In the genomic region with DNA sequence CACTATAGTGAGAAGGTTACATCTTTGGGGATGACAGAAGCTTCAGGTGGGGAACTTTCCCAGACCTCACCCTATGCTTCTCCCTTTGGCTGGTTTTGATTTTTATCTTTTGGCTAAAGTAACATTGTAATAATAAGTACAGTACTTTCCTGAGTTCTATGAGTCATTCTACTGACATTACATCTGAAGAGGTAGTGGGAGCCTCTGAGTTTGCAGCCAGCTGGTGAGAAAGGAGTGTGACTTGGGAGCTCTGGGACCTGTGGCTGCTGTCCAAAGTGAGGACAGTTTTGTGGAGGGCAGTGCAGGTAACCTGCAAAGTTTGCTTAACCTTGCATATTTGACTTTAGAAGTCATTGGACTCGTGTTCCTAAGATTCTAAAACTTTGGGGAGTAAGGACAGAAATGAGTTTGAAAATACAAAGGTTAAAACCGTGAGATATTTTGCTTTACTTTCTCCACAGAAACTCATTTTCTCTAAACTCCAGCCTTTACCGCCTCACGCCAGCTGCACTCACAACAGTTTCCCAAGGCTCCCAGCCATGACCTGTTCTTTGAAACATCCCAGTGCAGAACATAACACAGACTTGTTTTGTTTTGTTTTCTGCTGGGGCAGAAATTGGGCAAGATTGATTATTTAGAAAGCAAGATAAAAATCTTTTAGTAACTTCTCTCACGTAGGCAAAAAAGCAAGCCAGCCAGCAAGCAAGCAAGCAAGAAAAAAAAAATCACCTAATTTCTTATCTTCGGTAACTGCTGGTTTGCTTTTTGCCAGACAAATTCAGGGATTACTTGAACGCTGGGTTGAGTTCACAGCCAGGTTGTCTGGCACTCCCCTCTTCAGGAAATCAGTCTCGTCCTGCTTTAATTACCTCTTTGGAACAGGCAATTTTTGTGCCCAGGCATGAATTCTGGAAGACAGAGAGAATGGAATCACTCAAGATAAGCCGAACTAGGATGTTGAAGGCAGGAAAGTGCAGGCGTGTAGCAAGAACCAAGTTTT, we compare ENCODE assay signal across 19 cellular contexts.
DNase-seq lines count a peak whose midpoint lies in the region; ATAC-seq and TF ChIP-seq lines count a peak whose summit lies in the region.
"Had no signal": no experiment of that assay in that cellular context is flagged by ENCODE, and none has a peak within 500 bp of the region (broad histone marks: within the 10 kb centered on the region; RNA-seq: fewer than 3 reads in every experiment).

No MANE protein-coding gene starts in this region.

- H3K9ac ChIP-seq in trophoblast cell (ENCODE audit: low read length), result no peak overlapping the region

- H3K36me3 ChIP-seq in GM23338 (ENCODE audit: insufficient read depth), result no peaks in the 10 kb centered on the region
- no peaks in the 10 kb centered on the region for H3K36me3 ChIP-seq in RWPE2 (ENCODE audit: low read depth)
- no peaks in the 10 kb centered on the region for H3K36me3 ChIP-seq in trophoblast cell (ENCODE audit: control insufficient read depth in 1 of 2, insufficient read depth in 2 of 2, low read length in 2 of 2)
- H3K36me3 ChIP-seq in heart right ventricle, result no peaks in the 10 kb centered on the region
- H3K36me3 ChIP-seq: uterus had no signal

- H3K79me1 ChIP-seq in trophoblast cell (ENCODE audit: low read length), result peaks cover 11% of the 10 kb centered on the region

- no peak overlapping the region for H2BK12ac ChIP-seq in trophoblast cell (ENCODE audit: low read length)

- H3K27me3 ChIP-seq in GM23338 (ENCODE audit: insufficient read depth) (no peaks in the 10 kb centered on the region), RWPE2 (ENCODE audit: insufficient read depth, poor library complexity, severe bottlenecking) (no peaks in the 10 kb centered on the region), trophoblast cell (ENCODE audit: insufficient read depth, low read length) (no peaks in the 10 kb centered on the region), heart right ventricle (peaks cover 0 to 14% (median 0%) of the 10 kb centered on the region in 7 donors)
- H3K27me3 ChIP-seq: uterus had no signal

- H3K4ac ChIP-seq in trophoblast cell (ENCODE audit: low read depth, low read length), result no peak overlapping the region

- no peaks in the 10 kb centered on the region for H3K9me3 ChIP-seq in RWPE2 (ENCODE audit: severe bottlenecking)
- peaks cover 3% of the 10 kb centered on the region for H3K9me3 ChIP-seq in trophoblast cell (ENCODE audit: insufficient read depth, low read depth, low read length)
- H3K9me3 ChIP-seq in heart right ventricle, result peaks cover 0 to 2% (median 0%) of the 10 kb centered on the region in 11 donors
- H3K9me3 ChIP-seq: uterus had no signal

- peak overlapping the region; percentile 57 for H4K91ac ChIP-seq in trophoblast cell (ENCODE audit: low read depth, low read length)

- no peak overlapping the region for H4K8ac ChIP-seq in trophoblast cell (ENCODE audit: low read depth, low read length)

- peaks cover 56% of the 10 kb centered on the region for H3K9me3 Mint-ChIP-seq in GM23338

- no CpG with 5 or more reads among the region's 10 CpGs for WGBS in trophoblast cell (ENCODE audit: extremely low coverage, insufficient coverage, insufficient read length)
- 15 to 19% methylated on average over 10 of the region's 10 CpGs for WGBS in heart right ventricle, 2 donors

- DNase-seq in GM23338 (ENCODE audit: low spot score), result no peak
- DNase-seq in RWPE2 (ENCODE audit: low spot score), result no peak
- peak; percentile 24 for DNase-seq in iPS-NIHi7 (ENCODE audit: extremely low spot score)
- no peak for DNase-seq in trophoblast cell
- no peak for DNase-seq in SHP77 treated with DMSO at 0.1 percent for 48 hours (lab: John Stamatoyannopoulos, UW)
- DNase-seq in NCI-H2081 treated with DMSO at 0.1 percent for 48 hours (lab: John Stamatoyannopoulos, UW), result no peak
- DNase-seq in heart right ventricle, result no peak
- DNase-seq: activated CD4-positive, alpha-beta T cell treated with anti-CD3 and anti-CD28 coated beads for 48 hours; activated naive CD4-positive, alpha-beta T cell treated with anti-CD3 and anti-CD28 coated beads, Interleukin-2, amount 10 ng/mL, durations not matched to agents 7 days and 5 days; activated T-cell treated with anti-CD3 and anti-CD28 coated beads, Interleukin-2, amount 50 U/mL, for 72 hours; amygdala; Calu3; NCI-H187; retina; T-helper 1 cell; uterus had no signal

- H3K4me3 ChIP-seq in GM23338, result no peak overlapping the region
- H3K4me3 ChIP-seq in RWPE2 (ENCODE audit: severe bottlenecking), result no peak overlapping the region
- H3K4me3 ChIP-seq in trophoblast cell (ENCODE audit: low read depth, low read length), result no peak overlapping the region
- H3K4me3 ChIP-seq in heart right ventricle, result no peak overlapping the region
- H3K4me3 ChIP-seq: K562, uterus had no signal

- no peaks in the 10 kb centered on the region for H4K20me1 ChIP-seq in GM23338 (replicated peaks; ENCODE audit: insufficient read depth)

- H2BK120ac ChIP-seq in trophoblast cell (ENCODE audit: insufficient read depth, low read length, poor library complexity), result peak overlapping the region; percentile 72

- peaks cover 2% of the 10 kb centered on the region; the same call in 1 of the 3 replicates for H3K4me1 Mint-ChIP-seq in GM23338
- H3K4me1 Mint-ChIP-seq: activated naive CD4-positive, alpha-beta T cell treated with anti-CD3 and anti-CD28 coated beads, Interleukin-2, amount 10 ng/mL, durations not matched to agents 7 days and 5 days had no signal

- H2AK5ac ChIP-seq in trophoblast cell (ENCODE audit: low read length), result no peak overlapping the region

- H3K4me1 ChIP-seq in GM23338 (ENCODE audit: insufficient read depth), result peaks cover 8% of the 10 kb centered on the region; the same call in 1 of the 2 replicates
- no peaks in the 10 kb centered on the region for H3K4me1 ChIP-seq in RWPE2 (ENCODE audit: insufficient read depth, poor library complexity, severe bottlenecking)
- H3K4me1 ChIP-seq in trophoblast cell (ENCODE audit: control insufficient read depth in 1 of 2, insufficient read depth in 2 of 2, low read length in 2 of 2), result peaks cover 2% of the 10 kb centered on the region in 2 experiments
- no peaks in the 10 kb centered on the region for H3K4me1 ChIP-seq in heart right ventricle
- H3K4me1 ChIP-seq: uterus had no signal

- H2AFZ ChIP-seq in GM23338 (peak overlapping the region; percentile 89), trophoblast cell (ENCODE audit: insufficient read depth, low read length, poor library complexity) (no peak overlapping the region)

- H3K79me2 ChIP-seq in GM23338 (replicated peaks; ENCODE audit: insufficient read depth) (no peaks in the 10 kb centered on the region), trophoblast cell (ENCODE audit: control insufficient read depth, insufficient read depth, low read length, poor library complexity) (no peaks in the 10 kb centered on the region)

- H3K4me2 ChIP-seq in GM23338 (no peak overlapping the region), trophoblast cell (ENCODE audit: low read length) (peak overlapping the region; percentile 40)

- H3K27ac ChIP-seq in GM23338 (ENCODE audit: low read depth), result no peak overlapping the region
- H3K27ac ChIP-seq in RWPE2 (ENCODE audit: poor library complexity, severe bottlenecking), result no peak overlapping the region
- peak overlapping the region; percentile 94 for H3K27ac ChIP-seq in trophoblast cell (ENCODE audit: low read depth, low read length)
- H3K27ac ChIP-seq in heart right ventricle, result no peak overlapping the region
- H3K27ac ChIP-seq: uterus had no signal

- H3K27me3 Mint-ChIP-seq in GM23338 (ENCODE audit: insufficient read depth, low read depth, poor library complexity), result peaks cover 3% of the 10 kb centered on the region
- H3K27me3 Mint-ChIP-seq: activated naive CD4-positive, alpha-beta T cell treated with anti-CD3 and anti-CD28 coated beads, Interleukin-2, amount 10 ng/mL, durations not matched to agents 7 days and 5 days; dendritic cell treated with granulocyte-macrophage colony-stimulating factor and Interleukin-4, amounts not matched to agents 40 ng/mL and 50 ng/mL, for 4 days had no signal

- no peak overlapping the region for H3K14ac ChIP-seq in trophoblast cell (ENCODE audit: low read length)

- no peak for TF ChIP-seq CTCF in GM23338 (conservative IDR thresholded peaks at IDR 0.05; ENCODE audit: low read depth in 2 of 2)
- TF ChIP-seq CTCF in RWPE2 (IDR thresholded peaks at IDR 0.05; ENCODE audit: poor library complexity, severe bottlenecking), result no peak
- TF ChIP-seq CTCF in heart right ventricle (IDR thresholded peaks at IDR 0.05), result no peak

- no peak overlapping the region for H3K27ac Mint-ChIP-seq in GM23338
- H3K27ac Mint-ChIP-seq: activated naive CD4-positive, alpha-beta T cell treated with anti-CD3 and anti-CD28 coated beads, Interleukin-2, amount 10 ng/mL, durations not matched to agents 7 days and 5 days; activated T-cell treated with anti-CD3 and anti-CD28 coated beads, Interleukin-2, amount 50 U/mL, for 72 hours; dendritic cell treated with granulocyte-macrophage colony-stimulating factor and Interleukin-4, amounts not matched to agents 40 ng/mL and 50 ng/mL, for 4 days had no signal

- H3F3A ChIP-seq in GM23338 (replicated peaks; ENCODE audit: low read depth), result no peaks in the 10 kb centered on the region

- peak overlapping the region; percentile 89 for H2BK5ac ChIP-seq in trophoblast cell (ENCODE audit: low read depth, low read length, poor library complexity)

- no peak overlapping the region for H3K18ac ChIP-seq in trophoblast cell (ENCODE audit: low read length)

- 0 out of 2 replicates have a peak, but pooled peaks cover 3% of the 10 kb centered on the region for H3K9me2 ChIP-seq in GM23338 (ENCODE audit: insufficient read depth)

- intact Hi-C loops in heart right ventricle (cut with DNase I), result no loop called here

- no peak for ATAC-seq in GM23338
- peak; percentile 53 for ATAC-seq in RWPE2 (ENCODE audit: low read depth)
- no peak for ATAC-seq in heart right ventricle
- no peak for ATAC-seq in GM21423 (IDR thresholded peaks at IDR 0.05; ENCODE audit: unreplicated experiment)
- ATAC-seq: activated T-cell treated with anti-CD3 and anti-CD28 coated beads, Interleukin-2, amount 50 U/mL, for 72 hours; K562 had no signal

- H3K4me3 Mint-ChIP-seq in GM23338, result no peak overlapping the region
- H3K4me3 Mint-ChIP-seq: activated naive CD4-positive, alpha-beta T cell treated with anti-CD3 and anti-CD28 coated beads, Interleukin-2, amount 10 ng/mL, durations not matched to agents 7 days and 5 days; activated T-cell treated with anti-CD3 and anti-CD28 coated beads, Interleukin-2, amount 50 U/mL, for 72 hours; dendritic cell treated with granulocyte-macrophage colony-stimulating factor and Interleukin-4, amounts not matched to agents 40 ng/mL and 50 ng/mL, for 4 days had no signal

- H4K12ac ChIP-seq in trophoblast cell (ENCODE audit: low read depth, low read length), result no peak overlapping the region

- 0 out of 3 replicates have a peak, but pooled peaks cover 4% of the 10 kb centered on the region for H3K36me3 Mint-ChIP-seq in GM23338 (ENCODE audit: low read depth)
- H3K36me3 Mint-ChIP-seq: activated naive CD4-positive, alpha-beta T cell treated with anti-CD3 and anti-CD28 coated beads, Interleukin-2, amount 10 ng/mL, durations not matched to agents 7 days and 5 days had no signal

- no peak overlapping the region for H3K23ac ChIP-seq in trophoblast cell (ENCODE audit: low read length)

TF ChIP-seq in GM23338, 12 proteins besides CTCF, POLR2A, EP300 and RAD21 (continues in another document):
- TF ChIP-seq STAT1 (IDR thresholded peaks at IDR 0.05; ENCODE audit: unreplicated experiment) (no peak), EZH2phosphoT487 (IDR thresholded peaks at IDR 0.05; ENCODE audit: unreplicated experiment) (no peak)
